1 cellular context compared by ENCODE assay signal in the genomic region with DNA sequence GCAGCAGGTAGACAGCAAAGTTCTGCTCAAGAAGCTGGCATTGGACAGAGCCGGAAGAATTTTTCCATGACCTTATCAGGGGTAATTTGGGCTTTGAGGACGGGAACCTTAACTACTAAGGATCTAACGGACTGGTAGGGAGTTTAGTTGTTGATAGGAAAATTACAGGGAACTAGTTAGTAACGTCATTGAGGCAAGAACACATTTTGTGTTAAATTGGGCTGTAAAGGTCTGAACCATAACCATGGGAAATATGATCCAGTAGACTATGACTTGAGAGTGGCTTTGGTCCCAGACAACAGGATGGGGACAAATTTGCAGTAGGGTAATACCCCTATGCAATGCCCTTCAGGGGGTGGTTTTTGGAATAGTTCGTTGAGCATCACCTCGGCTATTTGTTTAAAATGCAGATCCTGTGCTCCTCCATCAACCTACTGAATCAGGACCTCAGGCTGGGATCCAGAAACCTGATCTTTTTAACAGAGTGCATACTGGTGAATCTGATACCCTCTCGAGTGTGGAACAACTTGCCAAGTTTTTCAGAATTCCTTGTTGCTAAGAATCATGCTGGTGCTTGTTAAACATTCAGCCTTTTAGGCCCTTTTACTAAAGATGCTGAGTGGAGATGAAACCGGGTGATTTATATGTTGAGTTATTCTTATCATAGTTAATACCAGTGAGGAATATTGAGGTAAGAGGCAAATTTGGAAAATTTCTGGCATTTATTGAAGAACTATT.
TF ChIP-seq lines count a peak whose summit lies in the region.

No MANE protein-coding gene starts in this region.

TF ChIP-seq in HEK293, 187 proteins besides CTCF, POLR2A, EP300 and RAD21 (continued from another document):
- TF ChIP-seq ZNF629 (tag by site-specific recombination; IDR thresholded peaks at IDR 0.05) (peak; percentile 17), RBAK (tag by site-specific recombination; IDR thresholded peaks at IDR 0.05) (no peak), PRDM10 (tag by site-specific recombination; IDR thresholded peaks at IDR 0.05) (peak; percentile 65), WT1 (tag by site-specific recombination; IDR thresholded peaks at IDR 0.05) (peak; percentile 68; the same call in 1 of the 2 replicates), OVOL3 (tag by site-specific recombination; IDR thresholded peaks at IDR 0.05) (0 out of 2 replicates have a peak, but pooled peaks have one; percentile 58), ZNF350 (tag by site-specific recombination; IDR thresholded peaks at IDR 0.05) (no peak), ZNF16 (tag by site-specific recombination; IDR thresholded peaks at IDR 0.05; ENCODE audit: low read depth) (no peak)
